Comparison of ENCODE assay signal across 8 cellular contexts in genomic region chr22:43060213-43060612, GRCh38. TPM values are rescaled to one million over a fixed set of nuclear protein-coding genes. Genes with fewer than 3 reads are reported as not detected.
DNase-seq lines count a peak whose midpoint lies in the region; ATAC-seq, FAIRE-seq and TF ChIP-seq lines count a peak whose summit lies in the region.

No MANE protein-coding gene starts in this region.

- H3K9me3 Mint-ChIP-seq in CD4-positive, CD25-positive, alpha-beta regulatory T cell = no peaks in the 10 kb centered on the region
- H3K9me3 Mint-ChIP-seq in activated CD4-positive, alpha-beta T cell treated with anti-CD3 and anti-CD28 coated beads for 36 hours (ENCODE audit: low read depth) = no peaks in the 10 kb centered on the region
- no peaks in the 10 kb centered on the region for H3K9me3 Mint-ChIP-seq in mesothelial cell of epicardium

- H3K4me3 Mint-ChIP-seq in CD4-positive, CD25-positive, alpha-beta regulatory T cell = peak overlapping the region in 1 of 4 donors; percentile 38
- no peak overlapping the region for H3K4me3 Mint-ChIP-seq in activated CD4-positive, alpha-beta T cell treated with anti-CD3 and anti-CD28 coated beads for 36 hours
- H3K4me3 Mint-ChIP-seq in mesothelial cell of epicardium = no peak overlapping the region

- WGBS in spleen, 5 donors = 66 to 77% (median 71%) methylated on average over 3 to 6 of the region's 6 CpGs

- no peak overlapping the region for H3K4me3 ChIP-seq in CD4-positive, CD25-positive, alpha-beta regulatory T cell (ENCODE audit: low read depth, low read length)
- H3K4me3 ChIP-seq in spleen = no peak overlapping the region

- H3K4me1 ChIP-seq in CD4-positive, CD25-positive, alpha-beta regulatory T cell (ENCODE audit: control insufficient read depth, insufficient read depth, low read length, poor library complexity, severe bottlenecking) = no peaks in the 10 kb centered on the region
- no peaks in the 10 kb centered on the region for H3K4me1 ChIP-seq in spleen

- H3K27me3 Mint-ChIP-seq in CD4-positive, CD25-positive, alpha-beta regulatory T cell = no peaks in the 10 kb centered on the region
- H3K27me3 Mint-ChIP-seq in activated CD4-positive, alpha-beta T cell treated with anti-CD3 and anti-CD28 coated beads for 36 hours = no peaks in the 10 kb centered on the region
- H3K27me3 Mint-ChIP-seq in mesothelial cell of epicardium (ENCODE audit: low read depth) = no peaks in the 10 kb centered on the region

- peak in 2 of 3 donors; percentile 15 to 41 for DNase-seq in CD4-positive, CD25-positive, alpha-beta regulatory T cell
- DNase-seq in H54 (ENCODE audit: insufficient read length, low spot score) (peak; percentile 36), spleen (no peak), kidney glomerular epithelial cell (lab: John Stamatoyannopoulos, UW) (no peak), DMS79 treated with DMSO at 0.1 percent for 48 hours (lab: John Stamatoyannopoulos, UW) (no peak), mesothelial cell of epicardium (ENCODE audit: low spot score in 2 of 2, unreplicated experiment in 2 of 2) (no peak)
- DNase-seq in activated CD4-positive, alpha-beta T cell treated with anti-CD3 and anti-CD28 coated beads for 36 hours = peak; percentile 77

- no peak for ATAC-seq in CD4-positive, CD25-positive, alpha-beta regulatory T cell (ENCODE audit: low read depth in 2 of 2)
- ATAC-seq in activated CD4-positive, alpha-beta T cell treated with anti-CD3 and anti-CD28 coated beads for 36 hours = peak; percentile 70
- ATAC-seq in esophagus mucosa = peak; percentile 65

- H3K36me3 Mint-ChIP-seq in CD4-positive, CD25-positive, alpha-beta regulatory T cell = peaks cover 24% of the 10 kb centered on the region
- H3K36me3 Mint-ChIP-seq in activated CD4-positive, alpha-beta T cell treated with anti-CD3 and anti-CD28 coated beads for 36 hours (ENCODE audit: low read depth) = peaks cover 10% of the 10 kb centered on the region
- peaks cover 37% of the 10 kb centered on the region for H3K36me3 Mint-ChIP-seq in mesothelial cell of epicardium

- intact Hi-C loops in activated CD4-positive, alpha-beta T cell treated with anti-CD3 and anti-CD28 coated beads for 36 hours (cut with DNase I, micrococcal nuclease) = loop anchor here in 1 of 2 experiments (1.0 kb wide), 1 partner anchor 280 kb away; no protein-coding TSS in a partner anchor
- intact Hi-C loops in spleen (cut with DNase I; ENCODE audit: low total_unique reads) = no loop called here

- TF ChIP-seq POLR2A in H54 (IDR thresholded peaks at IDR 0.05; ENCODE audit: low read depth, low read length) (no peak), spleen (IDR thresholded peaks at IDR 0.05) (no peak)

- no peak for FAIRE-seq in H54 (lab: Jason Lieb, UNC)

- no peaks in the 10 kb centered on the region for H3K9me3 ChIP-seq in CD4-positive, CD25-positive, alpha-beta regulatory T cell (ENCODE audit: control insufficient read depth in 2 of 2, low read length in 2 of 2)
- no peaks in the 10 kb centered on the region for H3K9me3 ChIP-seq in spleen

- H3K27me3 ChIP-seq in CD4-positive, CD25-positive, alpha-beta regulatory T cell (ENCODE audit: control insufficient read depth, insufficient read depth, low read length) = no peaks in the 10 kb centered on the region
- H3K27me3 ChIP-seq in spleen (replicated peaks in 1 of 7) = no peaks in the 10 kb centered on the region

- CTCF ChIA-PET in activated CD4-positive, alpha-beta T cell treated with anti-CD3 and anti-CD28 coated beads for 36 hours (lab: Charles Lee) = interaction anchor here (0.6 to 2.0 kb wide), 12 partner anchors 9 to 284 kb away, joined by 3 to 8 read pairs (median 3); no protein-coding TSS in a partner anchor

- H3K4me1 Mint-ChIP-seq in CD4-positive, CD25-positive, alpha-beta regulatory T cell = no peaks in the 10 kb centered on the region
- no peaks in the 10 kb centered on the region for H3K4me1 Mint-ChIP-seq in activated CD4-positive, alpha-beta T cell treated with anti-CD3 and anti-CD28 coated beads for 36 hours
- H3K4me1 Mint-ChIP-seq in mesothelial cell of epicardium = no peaks in the 10 kb centered on the region

- H3K36me3 ChIP-seq in CD4-positive, CD25-positive, alpha-beta regulatory T cell (ENCODE audit: control insufficient read depth, insufficient read depth, low read length) = peaks cover 15% of the 10 kb centered on the region
- peaks cover 0 to 73% (median 19%) of the 10 kb centered on the region in 6 donors for H3K36me3 ChIP-seq in spleen

- peak in 7 of 11 experiments; percentile 19 to 60 (median 44) for TF ChIP-seq CTCF in spleen (IDR thresholded peaks at IDR 0.05 in 8 of 11, conservative IDR thresholded peaks at IDR 0.05 in 3 of 11)
- no peak for TF ChIP-seq CTCF in mesothelial cell of epicardium (IDR thresholded peaks at IDR 0.05; ENCODE audit: unreplicated experiment)

- H3K27ac Mint-ChIP-seq in CD4-positive, CD25-positive, alpha-beta regulatory T cell = no peak overlapping the region
- no peak overlapping the region for H3K27ac Mint-ChIP-seq in activated CD4-positive, alpha-beta T cell treated with anti-CD3 and anti-CD28 coated beads for 36 hours
- no peak overlapping the region for H3K27ac Mint-ChIP-seq in mesothelial cell of epicardium

- H3K27ac ChIP-seq in CD4-positive, CD25-positive, alpha-beta regulatory T cell (ENCODE audit: insufficient read depth, low read length, poor library complexity, severe bottlenecking) = no peak overlapping the region
- H3K27ac ChIP-seq in spleen = no peak overlapping the region

- POLR2A ChIA-PET in activated CD4-positive, alpha-beta T cell treated with anti-CD3 and anti-CD28 coated beads for 36 hours (lab: Charles Lee) = interaction anchor here (0.6 kb wide), 1 partner anchor 60 kb away, joined by 3 read pairs; no protein-coding TSS in a partner anchor

RNA-seq across cellular contexts. Expression of gene TTLL1, which starts 29.0 kb away (rescaled TPM):
- total RNA-seq in CD4-positive, CD25-positive, alpha-beta regulatory T cell = 4.2 TPM
- polyA plus RNA-seq in CD4-positive, CD25-positive, alpha-beta regulatory T cell = 1 to 10 TPM; 7.5 to 8.1 (median 7.9) TPM
- 1 to 10 TPM; 5.7 to 6.6 TPM for total RNA-seq in activated CD4-positive, alpha-beta T cell treated with anti-CD3 and anti-CD28 coated beads for 36 hours
- 4.7 TPM for total RNA-seq in esophagus mucosa
- 1 to 10 TPM; 2.9 to 5.6 (median 3.7) TPM for total RNA-seq in spleen
- 1 to 10 TPM; 2.8 to 4.0 (median 3.5) TPM for polyA plus RNA-seq in spleen
- total RNA-seq in mesothelial cell of epicardium = 14.4 to 18.0 TPM (median 15.3 TPM) in 3 replicates

RNA-seq across cellular contexts. Expression of gene PACSIN2, which starts 45.3 kb away (rescaled TPM):
- total RNA-seq in CD4-positive, CD25-positive, alpha-beta regulatory T cell = 60.8 TPM
- 10 to 100 TPM; 27.5 to 38.1 (median 34.7) TPM for polyA plus RNA-seq in CD4-positive, CD25-positive, alpha-beta regulatory T cell
- total RNA-seq in activated CD4-positive, alpha-beta T cell treated with anti-CD3 and anti-CD28 coated beads for 36 hours = 10 to 100 TPM; 27.9 to 28.1 TPM
- total RNA-seq in esophagus mucosa (29.7 TPM), spleen (10 to 100 TPM; 48.0 to 98.1 (median 78.2) TPM), mesothelial cell of epicardium (54.5 to 58.7 TPM (median 56.6 TPM) in 3 replicates)
- polyA plus RNA-seq in spleen = 10 to 100 TPM; 24.2 to 38.0 (median 25.1) TPM

RNA-seq across cellular contexts. Expression of gene BIK, which starts 50.3 kb away (rescaled TPM):
- 1.7 TPM for total RNA-seq in CD4-positive, CD25-positive, alpha-beta regulatory T cell
- polyA plus RNA-seq in CD4-positive, CD25-positive, alpha-beta regulatory T cell = 1 to 10 TPM; 4.7 to 10.0 (median 7.5) TPM
- 1 to 10 TPM; 1.4 to 1.9 TPM for total RNA-seq in activated CD4-positive, alpha-beta T cell treated with anti-CD3 and anti-CD28 coated beads for 36 hours
- total RNA-seq in esophagus mucosa (22.9 TPM), spleen (1 to 10 TPM; 1.1 to 6.8 (median 2.5) TPM), mesothelial cell of epicardium (8.0 to 9.9 TPM (median 9.3 TPM) in 3 replicates)
- polyA plus RNA-seq in spleen = 10 to 100 TPM in 1 of 3 donors, 1 to 10 TPM in 2; 2.0 to 14.2 (median 2.1) TPM

Comparison
In these comparisons a context has a peak if more than half of its experiments do, and no peak if none do; other contexts are left out.
1. ATAC-seq: peak in activated CD4-positive, alpha-beta T cell treated with anti-CD3 and anti-CD28 coated beads for 36 hours (single experiment) and esophagus mucosa (single experiment); none in CD4-positive, CD25-positive, alpha-beta regulatory T cell (0 of 2).
2. DNase-seq: peak in CD4-positive, CD25-positive, alpha-beta regulatory T cell (2 of 3), H54 (single experiment) and activated CD4-positive, alpha-beta T cell treated with anti-CD3 and anti-CD28 coated beads for 36 hours (single experiment); none in spleen (single experiment), kidney glomerular epithelial cell (single experiment), DMS79 treated with DMSO at 0.1 percent for 48 hours (single experiment) and mesothelial cell of epicardium (0 of 2).